In the genomic region with DNA sequence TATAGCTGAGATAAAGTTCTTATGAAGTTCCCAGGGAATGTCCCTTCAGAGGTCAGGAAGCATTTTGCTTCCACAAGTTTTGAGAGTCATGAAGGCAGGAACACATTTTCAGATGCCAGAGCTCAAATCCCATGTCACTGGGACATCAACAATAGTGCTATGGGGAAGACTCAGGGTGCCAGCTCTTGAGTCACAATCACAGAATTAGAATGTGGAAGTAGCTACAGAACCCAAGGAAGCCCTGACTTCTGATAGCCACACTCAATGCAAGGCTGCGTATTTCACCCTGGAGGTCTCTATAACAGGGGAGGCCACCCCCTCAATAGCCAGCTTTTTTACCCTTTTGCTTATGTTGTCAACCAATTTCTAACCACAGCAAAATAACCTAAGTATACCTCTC, we compare ENCODE assay signal across 10 cellular contexts. TPM values are rescaled to one million over a fixed set of nuclear protein-coding genes. Genes with fewer than 3 reads are reported as not detected.
"Had no signal": no experiment of that assay in that cellular context is flagged by ENCODE, and none has a peak within 500 bp of the region (broad histone marks: within the 10 kb centered on the region; RNA-seq: fewer than 3 reads in every experiment).

No MANE protein-coding gene starts in this region.

RNA-seq across cellular contexts. Expression of a gene that starts 47.8 kb away (rescaled TPM):
- total RNA-seq: activated naive CD4-positive, alpha-beta T cell treated with anti-CD3 and anti-CD28 coated beads for 36 hours; activated naive CD4-positive, alpha-beta T cell treated with anti-CD3 and anti-CD28 coated beads, Interleukin-2, amount 50 U/mL, for 72 hours; activated naive CD8-positive, alpha-beta T cell treated with anti-CD3 and anti-CD28 coated beads for 36 hours; activated T-cell treated with anti-CD3 and anti-CD28 coated beads, Interleukin-2, amount 50 U/mL, for 4 hours; activated T-cell treated with anti-CD3 and anti-CD28 coated beads, Interleukin-2, amount 50 U/mL, for 72 hours; activated T-helper 1 cell treated with anti-CD3 and anti-CD28 coated beads, Interleukin-12 subunit alpha, Interleukin-12 subunit beta, Interleukin-2, Interleukin-4 antibody, amounts not matched to agents 30 ng/mL and 10 ng/mL and 1 ng/mL, durations not matched to agents 14 hours and 24 hours and 36 hours; activated T-helper 17 cell treated with anti-CD3 and anti-CD28 coated beads, Interleukin-2, amount 50 U/mL, for 72 hours; activated T-helper 2 cell treated with anti-CD3 and anti-CD28 coated beads, Interferon-gamma antibody, Interleukin-2, Interleukin-4, amounts not matched to agents 10 μg/mL and 5 μg/mL and 100 μg/mL, durations not matched to agents 14 hours and 24 hours and 36 hours; astrocyte; bronchial epithelial cell had no signal
